ENCODE assay signal across 31 cellular contexts in the genomic region with DNA sequence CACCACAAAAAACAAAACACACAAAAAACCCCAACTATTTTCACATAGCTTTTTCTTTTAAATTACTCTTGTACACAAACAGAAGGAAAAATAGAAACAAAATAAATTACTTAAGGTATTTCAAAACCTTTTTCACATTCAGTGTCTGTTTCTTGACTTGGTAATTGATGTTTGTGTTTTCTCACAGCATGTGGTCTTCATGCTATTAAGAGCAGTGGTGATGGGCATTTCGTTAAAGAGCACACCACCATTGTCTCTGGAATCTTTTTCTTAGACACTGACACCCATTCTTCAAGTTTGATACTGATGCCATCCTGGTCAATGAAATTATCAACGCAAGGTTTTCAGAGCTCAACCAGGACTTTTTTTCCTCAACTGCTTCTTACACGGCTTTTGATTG.
"Had no signal": no experiment of that assay in that cellular context is flagged by ENCODE, and none has a peak within 500 bp of the region (broad histone marks: within the 10 kb centered on the region; RNA-seq: fewer than 3 reads in every experiment).

No MANE protein-coding gene starts in this region.

- H3K9me3 ChIP-seq: adrenal gland, body of pancreas, breast epithelium had no signal

- DNase-seq: activated B cell treated with CpG ODN at 0.5 μM for 24 hours; activated CD4-positive, alpha-beta memory T cell treated with anti-CD3 and anti-CD28 coated beads for 36 hours; activated CD4-positive, alpha-beta T cell treated with anti-CD3 and anti-CD28 coated beads for 4 hours; activated CD4-positive, alpha-beta T cell treated with anti-CD3 and anti-CD28 coated beads, Interleukin-2, amount 10 ng/mL, durations not matched to agents 24 days and 14 days; activated CD4-positive, alpha-beta T cell treated with anti-CD3 and anti-CD28 coated beads, Interleukin-2, amount 50 U/mL, for 1 hour; activated CD4-positive, alpha-beta T cell treated with anti-CD3 and anti-CD28 coated beads, Interleukin-2, amount 50 U/mL, for 4 hours; activated CD4-positive, CD25-positive, alpha-beta regulatory T cell treated with anti-CD3 and anti-CD28 coated beads, Interleukin-2, amount 50 U/mL, for 72 hours; activated CD8-positive, alpha-beta memory T cell treated with anti-CD3 and anti-CD28 coated beads, Interleukin-2, amount 50 U/mL, for 4 hours; activated CD8-positive, alpha-beta T cell treated with anti-CD3 and anti-CD28 coated beads for 36 hours; activated effector memory CD4-positive, alpha-beta T cell treated with anti-CD3 and anti-CD28 coated beads, Interleukin-2, amount 50 U/mL, for 16 hours; activated gamma-delta T cell treated with Interleukin-2 at 50 U/mL for 16 hours; activated naive CD4-positive, alpha-beta T cell; activated naive CD4-positive, alpha-beta T cell treated with anti-CD3 and anti-CD28 coated beads for 36 hours; activated naive CD4-positive, alpha-beta T cell treated with anti-CD3 and anti-CD28 coated beads, Interleukin-2, amount 50 U/mL, for 16 hours; activated naive CD8-positive, alpha-beta T cell treated with anti-CD3 and anti-CD28 coated beads for 36 hours; activated T-cell treated with anti-CD3 and anti-CD28 coated beads for 4 hours; activated T-cell treated with anti-CD3 and anti-CD28 coated beads, Interleukin-2, amount 50 U/mL, for 1 hour; activated T-cell treated with anti-CD3 and anti-CD28 coated beads, Interleukin-2, amount 50 U/mL, for 4 hours; activated T-cell treated with anti-CD3 and anti-CD28 coated beads, Interleukin-2, amount 50 U/mL, for 72 hours; adrenal gland; amniotic stem cell; aorta; body of pancreas; brain microvascular endothelial cell; central memory CD4-positive, alpha-beta T cell; T-helper 2 cell; T-helper 9 cell had no signal

- H3K27ac ChIP-seq: adrenal gland, body of pancreas, brain microvascular endothelial cell, breast epithelium, VCaP had no signal

- H3K4me1 ChIP-seq: adrenal gland, body of pancreas, breast epithelium had no signal

- H3K4me3 ChIP-seq: adrenal gland, body of pancreas, breast epithelium had no signal

- H3K27me3 ChIP-seq: adrenal gland, body of pancreas, brain microvascular endothelial cell, breast epithelium had no signal

- H3K36me3 ChIP-seq: adrenal gland, brain microvascular endothelial cell, breast epithelium had no signal

- ATAC-seq: activated CD8-positive, alpha-beta T cell treated with anti-CD3 and anti-CD28 coated beads for 36 hours; activated naive CD4-positive, alpha-beta T cell treated with anti-CD3 and anti-CD28 coated beads, Interleukin-2, amount 50 U/mL, for 72 hours; activated T-cell treated with anti-CD3 and anti-CD28 coated beads, Interleukin-2, amount 50 U/mL, for 4 hours; activated T-cell treated with anti-CD3 and anti-CD28 coated beads, Interleukin-2, amount 50 U/mL, for 72 hours; activated T-helper 17 cell treated with anti-CD3 and anti-CD28 coated beads, Interleukin-2, amount 50 U/mL, for 72 hours; body of pancreas had no signal
